ENCODE assay signal across 8 cellular contexts in genomic region chr15:66883322-66883911, GRCh38.
DNase-seq lines count a peak whose midpoint lies in the region; ATAC-seq and TF ChIP-seq lines count a peak whose summit lies in the region.

No MANE protein-coding gene starts in this region.

- no peaks in the 10 kb centered on the region for H3K79me1 ChIP-seq in mesendoderm (ENCODE audit: low read length)

- H3K36me3 ChIP-seq in mesendoderm (ENCODE audit: control insufficient read depth, insufficient read depth, low read length): no peaks in the 10 kb centered on the region
- H3K36me3 ChIP-seq in effector memory CD4-positive, alpha-beta T cell (ENCODE audit: control insufficient read depth, insufficient read depth, low read length): no peaks in the 10 kb centered on the region

- H3K4me1 ChIP-seq in mesendoderm (ENCODE audit: control insufficient read depth, low read depth, low read length): peaks cover 5% of the 10 kb centered on the region
- H3K4me1 ChIP-seq in effector memory CD4-positive, alpha-beta T cell (ENCODE audit: control insufficient read depth, insufficient read depth, low read length, poor library complexity, severe bottlenecking): no peaks in the 10 kb centered on the region

- no peak overlapping the region for H4K8ac ChIP-seq in mesendoderm (ENCODE audit: low read depth, low read length)

- peak overlapping the region; percentile 15 for H2BK15ac ChIP-seq in mesendoderm (replicated peaks; ENCODE audit: low read depth)

- DNase-seq in NCI-H446 treated with DMSO at 0.1 percent for 48 hours (lab: John Stamatoyannopoulos, UW) (peak; percentile 85), epidermal melanocyte (ENCODE audit: insufficient read length, low spot score) (peak; percentile 70), mesendoderm (peak; percentile 100), NCI-H1694 treated with DMSO at 0.1 percent for 48 hours (lab: John Stamatoyannopoulos, UW) (no peak)
- DNase-seq in effector memory CD4-positive, alpha-beta T cell: no peak
- no peak for DNase-seq in stimulated activated naive CD4-positive, alpha-beta T cell (lab: John Stamatoyannopoulos, UW)

- ATAC-seq in HG03439 (IDR thresholded peaks at IDR 0.05; ENCODE audit: unreplicated experiment): no peak

- peak overlapping the region; percentile 11 for H3K56ac ChIP-seq in mesendoderm (ENCODE audit: low read length)

- H3K4ac ChIP-seq in mesendoderm (ENCODE audit: low read depth, low read length): peak overlapping the region; percentile 39

- no peak overlapping the region for H2AK5ac ChIP-seq in mesendoderm (ENCODE audit: low read length)

- H3K27ac ChIP-seq in C4-2B (peak overlapping the region; percentile 22), mesendoderm (ENCODE audit: low read depth, low read length) (peak overlapping the region; percentile 83)
- H3K27ac ChIP-seq in effector memory CD4-positive, alpha-beta T cell (ENCODE audit: insufficient read depth, low read length, poor library complexity, severe bottlenecking): no peak overlapping the region

- no peaks in the 10 kb centered on the region for H3K27me3 ChIP-seq in mesendoderm (ENCODE audit: insufficient read depth, low read length, poor library complexity)
- no peaks in the 10 kb centered on the region for H3K27me3 ChIP-seq in effector memory CD4-positive, alpha-beta T cell (replicated peaks; ENCODE audit: control insufficient read depth, insufficient read depth, low read length, poor library complexity, severe bottlenecking)

- H2BK5ac ChIP-seq in mesendoderm (ENCODE audit: low read length): no peak overlapping the region

- peak overlapping the region; percentile 19 for H3K9ac ChIP-seq in mesendoderm (ENCODE audit: low read length)

- no CpG with 5 or more reads among the region's 10 CpGs for WGBS in mesendoderm (ENCODE audit: extremely low coverage, insufficient coverage, low lambda C conversion rate)

- no peak overlapping the region for H3K23ac ChIP-seq in mesendoderm (ENCODE audit: low read length)

- H3K9me3 ChIP-seq in effector memory CD4-positive, alpha-beta T cell (ENCODE audit: control insufficient read depth, low read length): no peaks in the 10 kb centered on the region

- H3K4me3 ChIP-seq in mesendoderm (ENCODE audit: low read length): no peak overlapping the region
- no peak overlapping the region for H3K4me3 ChIP-seq in effector memory CD4-positive, alpha-beta T cell (ENCODE audit: insufficient read depth, low read depth, low read length, poor library complexity, severe bottlenecking)

- peak overlapping the region; percentile 44 for H3K18ac ChIP-seq in mesendoderm (ENCODE audit: low read length)

- no peaks in the 10 kb centered on the region for H3K79me2 ChIP-seq in mesendoderm (ENCODE audit: control insufficient read depth, insufficient read depth, low read length)

- no peak overlapping the region for H4K5ac ChIP-seq in mesendoderm (ENCODE audit: low read length)

- no peak for TF ChIP-seq CTCF in C4-2B (conservative IDR thresholded peaks at IDR 0.05)

- no peak overlapping the region for H3K4me2 ChIP-seq in mesendoderm (ENCODE audit: low read length)

- H2BK120ac ChIP-seq in mesendoderm (ENCODE audit: low read depth, low read length): peak overlapping the region; percentile 64

Comparison
In these comparisons a context has a peak if more than half of its experiments do, and no peak if none do; other contexts are left out.
1. DNase-seq: peak in NCI-H446 treated with DMSO at 0.1 percent for 48 hours (single experiment), epidermal melanocyte (single experiment) and mesendoderm (single experiment); none in effector memory CD4-positive, alpha-beta T cell (0 of 3), stimulated activated naive CD4-positive, alpha-beta T cell (0 of 6) and NCI-H1694 treated with DMSO at 0.1 percent for 48 hours (single experiment).